11 cellular contexts compared by ENCODE assay signal in the genomic region with DNA sequence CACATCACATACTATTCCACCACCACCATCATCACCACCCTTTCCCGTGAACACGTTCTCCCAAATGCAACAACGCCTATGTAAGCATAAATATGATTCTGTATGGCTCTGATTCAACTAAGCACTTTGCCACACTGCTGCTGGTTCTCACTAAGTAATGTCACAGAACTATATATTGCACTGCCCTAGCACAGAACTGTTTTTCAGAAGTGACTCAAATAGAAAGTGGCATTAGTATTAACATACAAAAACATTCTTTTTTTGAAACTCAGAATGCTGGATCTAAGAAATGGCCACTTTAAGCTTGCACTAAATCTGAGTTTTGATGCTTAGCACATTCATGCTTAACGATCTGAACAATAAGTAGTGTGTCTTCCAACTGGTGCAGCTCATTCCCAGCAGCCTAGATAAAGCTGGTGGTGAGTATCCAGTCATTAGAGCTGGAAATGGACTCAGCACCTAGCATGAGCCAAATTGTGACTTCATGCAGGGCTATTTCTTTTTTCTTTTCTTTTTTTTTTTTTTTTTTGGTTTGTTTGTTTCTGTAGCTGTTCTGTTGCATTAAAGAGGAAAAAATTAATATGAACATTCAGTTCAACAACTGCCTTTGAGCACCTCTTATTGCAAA. TPM values are rescaled to one million over a fixed set of nuclear protein-coding genes. Genes with fewer than 3 reads are reported as not detected.
DNase-seq lines count a peak whose midpoint lies in the region; ATAC-seq and TF ChIP-seq lines count a peak whose summit lies in the region.
"Had no signal": no experiment of that assay in that cellular context is flagged by ENCODE, and none has a peak within 500 bp of the region (broad histone marks: within the 10 kb centered on the region; RNA-seq: fewer than 3 reads in every experiment).

No MANE protein-coding gene starts in this region.

- in situ Hi-C loops in G401 (cut with HindIII; ENCODE audit: low sequenced_read_pairs): no loop called here
- in situ Hi-C loops in ACHN (cut with HindIII; ENCODE audit: low pct_ligation_motif_present, low pct_unique_long_range_greater_than_20kb, low sequenced_read_pairs): no loop called here

- no peak overlapping the region for H3K27ac ChIP-seq in CD8-positive, alpha-beta T cell (ENCODE audit: low read depth, low read length)
- H3K27ac ChIP-seq: right lobe of liver had no signal

- H3K36me3 Mint-ChIP-seq in brain: no peaks in the 10 kb centered on the region
- H3K36me3 Mint-ChIP-seq in CD8-positive, alpha-beta T cell: no peaks in the 10 kb centered on the region
- H3K36me3 Mint-ChIP-seq: activated naive CD8-positive, alpha-beta T cell treated with anti-CD3 and anti-CD28 coated beads for 36 hours had no signal

- H3K27me3 ChIP-seq in CD8-positive, alpha-beta T cell (ENCODE audit: insufficient read depth, low read length): no peaks in the 10 kb centered on the region
- H3K27me3 ChIP-seq: right lobe of liver had no signal

- H3K4me3 Mint-ChIP-seq in brain: no peak overlapping the region
- H3K4me3 Mint-ChIP-seq in CD8-positive, alpha-beta T cell: no peak overlapping the region
- H3K4me3 Mint-ChIP-seq: activated naive CD8-positive, alpha-beta T cell treated with anti-CD3 and anti-CD28 coated beads for 36 hours had no signal

- CTCF ChIA-PET in CD8-positive, alpha-beta T cell (lab: Charles Lee): no interaction called here

- H3K4me3 ChIP-seq in CD8-positive, alpha-beta T cell (ENCODE audit: low read depth, low read length): no peak overlapping the region
- H3K4me3 ChIP-seq: right lobe of liver had no signal

- no peaks in the 10 kb centered on the region for H3K36me3 ChIP-seq in CD8-positive, alpha-beta T cell (ENCODE audit: insufficient read depth, low read length)
- H3K36me3 ChIP-seq: right lobe of liver had no signal

- peak; percentile 67 for ATAC-seq in GM21390 (IDR thresholded peaks at IDR 0.05; ENCODE audit: unreplicated experiment)
- ATAC-seq in HG03378 (IDR thresholded peaks at IDR 0.05; ENCODE audit: unreplicated experiment): peak; percentile 74
- ATAC-seq in CD8-positive, alpha-beta T cell: no peak
- ATAC-seq: right lobe of liver had no signal

- intact Hi-C loops in CD8-positive, alpha-beta T cell (cut with DNase I, micrococcal nuclease): no loop called here

- TF ChIP-seq CTCF in brain (conservative IDR thresholded peaks at IDR 0.05): no peak
- no peak for TF ChIP-seq CTCF in CD8-positive, alpha-beta T cell (IDR thresholded peaks at IDR 0.05)

- peak; percentile 1 for DNase-seq in G401 (ENCODE audit: low spot score)
- DNase-seq in EL: no peak
- DNase-seq in activated naive CD4-positive, alpha-beta T cell treated with Interleukin-2 at 50 U/mL for 16 hours: no peak
- no peak for DNase-seq in CD8-positive, alpha-beta T cell
- DNase-seq in ACHN: no peak
- DNase-seq: activated naive CD8-positive, alpha-beta T cell treated with anti-CD3 and anti-CD28 coated beads for 36 hours; right lobe of liver had no signal

- no peaks in the 10 kb centered on the region for H3K27me3 Mint-ChIP-seq in brain
- H3K27me3 Mint-ChIP-seq in CD8-positive, alpha-beta T cell (ENCODE audit: low read depth): peaks cover 19% of the 10 kb centered on the region

- no peaks in the 10 kb centered on the region for H3K4me1 ChIP-seq in CD8-positive, alpha-beta T cell (ENCODE audit: insufficient read depth, low read length)

- POLR2A ChIA-PET in CD8-positive, alpha-beta T cell (lab: Charles Lee): interaction anchor here (0.7 kb wide), 1 partner anchor 50 kb away, joined by 3 read pairs; no protein-coding TSS in a partner anchor

- H3K9me3 Mint-ChIP-seq in brain: peaks cover 0 to under 1% (median 0%) of the 10 kb centered on the region in 5 experiments
- no peaks in the 10 kb centered on the region for H3K9me3 Mint-ChIP-seq in CD8-positive, alpha-beta T cell

- H3K9me3 ChIP-seq in CD8-positive, alpha-beta T cell (ENCODE audit: low read length): no peaks in the 10 kb centered on the region
- H3K9me3 ChIP-seq: right lobe of liver had no signal

- peaks cover 60% of the 10 kb centered on the region for H3K4me1 Mint-ChIP-seq in brain
- peaks cover 2% of the 10 kb centered on the region for H3K4me1 Mint-ChIP-seq in CD8-positive, alpha-beta T cell (ENCODE audit: low read depth)
- H3K4me1 Mint-ChIP-seq: activated naive CD8-positive, alpha-beta T cell treated with anti-CD3 and anti-CD28 coated beads for 36 hours had no signal

- H3K27ac Mint-ChIP-seq in brain: peak overlapping the region in 3 of 5 experiments; percentile 25 to 89 (median 62)
- H3K27ac Mint-ChIP-seq in CD8-positive, alpha-beta T cell: no peak overlapping the region
- H3K27ac Mint-ChIP-seq: activated naive CD8-positive, alpha-beta T cell treated with anti-CD3 and anti-CD28 coated beads for 36 hours had no signal

RNA-seq across cellular contexts. Expression of gene ZC3H11B, which starts 46.2 kb away (rescaled TPM):
- total RNA-seq in G401 (2014; rRNA removed; shearing (Covaris generic)): not detected in 2 replicates
- polyA plus RNA-seq in brain (ENCODE audit: insufficient read depth, low read depth, low replicate concordance): not detected
- under 1 TPM in 1 of 2 experiments, not detected in 1; 0.56 TPM for total RNA-seq in CD8-positive, alpha-beta T cell
- total RNA-seq: endothelial cell of umbilical vein had no signal
- polyA plus RNA-seq: endothelial cell of umbilical vein had no signal
